Comparison of ENCODE assay signal across 9 cellular contexts in the genomic region with DNA sequence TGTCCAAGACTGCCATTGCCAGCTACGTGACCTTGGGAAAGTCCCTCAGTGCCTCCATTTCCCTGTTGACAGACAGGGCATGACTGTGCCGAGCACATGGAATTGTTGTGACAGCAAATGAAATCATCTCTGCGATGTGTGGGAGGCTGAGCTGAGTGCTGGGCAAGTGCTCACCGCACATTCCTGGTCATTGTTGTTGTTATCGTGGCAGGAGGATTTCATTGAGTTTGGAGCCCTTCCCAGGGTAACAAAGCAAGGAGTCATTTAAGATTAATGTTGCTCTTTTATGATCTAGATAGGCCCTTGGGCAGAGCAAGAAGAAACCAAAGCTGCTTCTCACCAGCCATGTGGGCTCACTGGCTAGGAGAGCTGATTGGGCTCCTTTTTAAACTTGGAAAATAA. TPM values are rescaled to one million over a fixed set of nuclear protein-coding genes. Genes with fewer than 3 reads are reported as not detected.
DNase-seq lines count a peak whose midpoint lies in the region; ATAC-seq and TF ChIP-seq lines count a peak whose summit lies in the region.
"Had no signal": no experiment of that assay in that cellular context is flagged by ENCODE, and none has a peak within 500 bp of the region (broad histone marks: within the 10 kb centered on the region; RNA-seq: fewer than 3 reads in every experiment).

No MANE protein-coding gene starts in this region.

- TF ChIP-seq EP300 in Ishikawa (IDR thresholded peaks at IDR 0.05; ENCODE audit: borderline replicate concordance) = no peak

- no peak overlapping the region for H3K4me3 ChIP-seq in choroid plexus epithelial cell (ENCODE audit: low read depth, low read length)
- H3K4me3 ChIP-seq in lower lobe of right lung = no peak overlapping the region
- no peak overlapping the region for H3K4me3 ChIP-seq in uterus
- H3K4me3 ChIP-seq: GM12878 had no signal

- DNase-seq in choroid plexus epithelial cell (ENCODE audit: low read depth) (peak; percentile 80), lower lobe of right lung (no peak), uterus (peak; percentile 60 to 79), immature natural killer cell (no peak), DMS 273 (lab: John Stamatoyannopoulos, UW; ENCODE audit: unreplicated experiment) (no peak)
- DNase-seq in activated naive CD4-positive, alpha-beta T cell treated with anti-CD3 and anti-CD28 coated beads, Interleukin-2, amount 10 ng/mL, durations not matched to agents 7 days and 5 days = no peak
- DNase-seq: Kasumi-1 had no signal

- H3K27me3 ChIP-seq in lower lobe of right lung (ENCODE audit: low read depth) (no peaks in the 10 kb centered on the region), uterus (no peaks in the 10 kb centered on the region)

- H3K4me1 ChIP-seq in lower lobe of right lung (no peaks in the 10 kb centered on the region), uterus (no peaks in the 10 kb centered on the region)

- H3K27ac Mint-ChIP-seq in immature natural killer cell = no peak overlapping the region
- H3K27ac Mint-ChIP-seq in activated naive CD4-positive, alpha-beta T cell treated with anti-CD3 and anti-CD28 coated beads, Interleukin-2, amount 10 ng/mL, durations not matched to agents 7 days and 5 days = no peak overlapping the region

- H3K36me3 ChIP-seq in lower lobe of right lung (no peaks in the 10 kb centered on the region), uterus (no peaks in the 10 kb centered on the region)

- TF ChIP-seq RAD21 in Ishikawa (IDR thresholded peaks at IDR 0.05; ENCODE audit: low read depth) = no peak

- no peaks in the 10 kb centered on the region for H3K36me3 Mint-ChIP-seq in immature natural killer cell
- H3K36me3 Mint-ChIP-seq in activated naive CD4-positive, alpha-beta T cell treated with anti-CD3 and anti-CD28 coated beads, Interleukin-2, amount 10 ng/mL, durations not matched to agents 7 days and 5 days = no peaks in the 10 kb centered on the region

- H3K9me3 ChIP-seq in lower lobe of right lung (no peaks in the 10 kb centered on the region), uterus (no peaks in the 10 kb centered on the region)

- TF ChIP-seq POLR2A in uterus (IDR thresholded peaks at IDR 0.05) = no peak

- TF ChIP-seq CTCF in choroid plexus epithelial cell (conservative IDR thresholded peaks at IDR 0.05; ENCODE audit: low read depth, low read length) (no peak), lower lobe of right lung (IDR thresholded peaks at IDR 0.05) (no peak), uterus (IDR thresholded peaks at IDR 0.05) (no peak)

- no peaks in the 10 kb centered on the region for H3K9me3 Mint-ChIP-seq in immature natural killer cell
- no peaks in the 10 kb centered on the region for H3K9me3 Mint-ChIP-seq in activated naive CD4-positive, alpha-beta T cell treated with anti-CD3 and anti-CD28 coated beads, Interleukin-2, amount 10 ng/mL, durations not matched to agents 7 days and 5 days

- H3K27ac ChIP-seq in lower lobe of right lung (no peak overlapping the region), uterus (peak overlapping the region; percentile 84 to 94)

- peaks cover 0 to 12% of the 10 kb centered on the region in 2 donors for H3K4me1 Mint-ChIP-seq in immature natural killer cell
- no peaks in the 10 kb centered on the region for H3K4me1 Mint-ChIP-seq in activated naive CD4-positive, alpha-beta T cell treated with anti-CD3 and anti-CD28 coated beads, Interleukin-2, amount 10 ng/mL, durations not matched to agents 7 days and 5 days

- H3K27me3 Mint-ChIP-seq in immature natural killer cell (ENCODE audit: low read depth in 3 of 3) = peaks cover 2 to 6% (median 6%) of the 10 kb centered on the region in 3 donors
- peaks cover 27% of the 10 kb centered on the region for H3K27me3 Mint-ChIP-seq in activated naive CD4-positive, alpha-beta T cell treated with anti-CD3 and anti-CD28 coated beads, Interleukin-2, amount 10 ng/mL, durations not matched to agents 7 days and 5 days

- H3K4me3 Mint-ChIP-seq in immature natural killer cell = no peak overlapping the region
- no peak overlapping the region for H3K4me3 Mint-ChIP-seq in activated naive CD4-positive, alpha-beta T cell treated with anti-CD3 and anti-CD28 coated beads, Interleukin-2, amount 10 ng/mL, durations not matched to agents 7 days and 5 days

- ATAC-seq in lower lobe of right lung = peak; percentile 56 to 57
- ATAC-seq: GM12878 had no signal

- intact Hi-C loops in lower lobe of right lung (cut with DNase I) = no loop called here
- intact Hi-C loops in uterus (cut with DNase I; ENCODE audit: low total_unique reads) = no loop called here

- CTCF ChIA-PET in activated naive CD4-positive, alpha-beta T cell treated with anti-CD3 and anti-CD28 coated beads, Interleukin-2, amount 10 ng/mL, durations not matched to agents 7 days and 5 days (lab: Charles Lee) = no interaction called here

TF ChIP-seq in Ishikawa, 13 proteins besides CTCF, POLR2A, EP300 and RAD21:
- TF ChIP-seq TAF1 (IDR thresholded peaks at IDR 0.05; ENCODE audit: low read depth) = no peak
- 0 out of 2 replicates have a peak, but pooled peaks have one; percentile 33 for TF ChIP-seq MAX (IDR thresholded peaks at IDR 0.05)

RNA-seq across cellular contexts. Expression of gene ITPKB, which starts 39.6 kb away (rescaled TPM):
- 42.3 TPM for total RNA-seq in lower lobe of right lung
- total RNA-seq in uterus = 100 to 1,000 TPM in 1 of 4 donors, 10 to 100 TPM in 3; 29.7 to 117 (median 44.9) TPM
- 10 to 100 TPM; 14.1 to 37.8 (median 18.7) TPM for polyA plus RNA-seq in immature natural killer cell

Comparison
In these comparisons a context has a peak if more than half of its experiments do, and no peak if none do; other contexts are left out.
1. DNase-seq: peak in choroid plexus epithelial cell (single experiment) and uterus (2 of 2); none in lower lobe of right lung (single experiment), immature natural killer cell (0 of 3), activated naive CD4-positive, alpha-beta T cell treated with anti-CD3 and anti-CD28 coated beads, Interleukin-2, amount 10 ng/mL, durations not matched to agents 7 days and 5 days (single experiment) and DMS 273 (single experiment).